In the genomic region with DNA sequence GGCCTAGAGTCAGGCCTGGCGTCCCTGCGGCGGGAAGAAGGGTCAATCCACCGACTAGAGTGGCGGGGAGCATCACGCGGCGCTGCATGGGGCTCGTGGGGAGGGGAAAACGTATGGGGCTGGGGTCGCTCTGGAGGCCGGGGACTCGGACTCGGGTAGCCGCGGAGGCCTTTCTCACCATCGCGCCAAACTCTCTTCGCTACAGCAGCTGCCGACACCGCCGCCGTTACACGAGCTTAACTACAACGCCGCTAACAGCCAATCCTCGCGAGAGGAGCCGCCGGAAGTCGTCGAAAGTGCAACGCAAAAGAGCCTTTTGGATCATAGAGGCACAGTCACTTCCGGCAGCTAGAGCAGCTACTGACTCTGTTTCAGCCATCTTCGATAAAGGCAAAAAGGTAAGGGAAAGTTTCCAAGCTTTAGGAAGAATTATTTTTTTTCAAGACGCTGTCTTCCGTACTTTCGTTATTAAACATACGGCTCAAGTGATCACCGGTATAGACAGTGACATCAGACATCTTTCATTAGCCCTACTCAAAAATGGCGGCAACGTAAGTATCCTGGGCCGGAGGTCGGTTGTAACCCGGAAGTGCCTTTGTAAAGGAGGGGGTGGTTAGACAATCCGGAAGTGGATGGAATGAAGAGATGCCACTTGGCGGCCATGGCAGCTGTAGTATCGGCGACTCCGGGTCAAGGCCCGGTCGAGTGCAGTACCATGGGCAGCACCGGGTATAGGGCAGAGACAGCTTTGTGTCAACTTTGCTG, we compare ENCODE assay signal across 8 cellular contexts. TPM values are rescaled to one million over a fixed set of nuclear protein-coding genes. Genes with fewer than 3 reads are reported as not detected.
DNase-seq lines count a peak whose midpoint lies in the region; ATAC-seq, FAIRE-seq and TF ChIP-seq lines count a peak whose summit lies in the region.

A gene (minus strand): TSS at position 247 of the 765 bp plus-strand sequence. CDS start 66 bp downstream, at position 181.
A gene with protein sequence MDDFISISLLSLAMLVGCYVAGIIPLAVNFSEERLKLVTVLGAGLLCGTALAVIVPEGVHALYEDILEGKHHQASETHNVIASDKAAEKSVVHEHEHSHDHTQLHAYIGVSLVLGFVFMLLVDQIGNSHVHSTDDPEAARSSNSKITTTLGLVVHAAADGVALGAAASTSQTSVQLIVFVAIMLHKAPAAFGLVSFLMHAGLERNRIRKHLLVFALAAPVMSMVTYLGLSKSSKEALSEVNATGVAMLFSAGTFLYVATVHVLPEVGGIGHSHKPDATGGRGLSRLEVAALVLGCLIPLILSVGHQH (plus strand): TSS at position 640 of the 765 bp plus-strand sequence. CDS start 678 bp downstream, outside the sequence.

- H3K79me2 ChIP-seq in OCI-LY7 (ENCODE audit: insufficient read depth, low read depth, low read length) (peaks cover 95% of the 10 kb centered on the region), endothelial cell of umbilical vein (ENCODE audit: control insufficient read depth, insufficient read depth, low read length) (peaks cover 87% of the 10 kb centered on the region)

- BruUV-seq in OCI-LY7 (replicated peaks; lab: Mats Ljungman, UMichigan) (no TSS peak), endothelial cell of umbilical vein (replicated peaks; lab: Mats Ljungman, UMichigan) (no TSS peak)

- H3K4me1 ChIP-seq in OCI-LY7 (ENCODE audit: insufficient read depth, low read length, poor library complexity, severe bottlenecking), result peaks cover 57% of the 10 kb centered on the region
- peaks cover 31% of the 10 kb centered on the region for H3K4me1 ChIP-seq in endothelial cell of umbilical vein (ENCODE audit: control insufficient read depth, extremely low read depth, insufficient read depth, low read length)

- TF ChIP-seq CTCF in D721Med (IDR thresholded peaks at IDR 0.05; ENCODE audit: insufficient read depth, missing control alignments) (no peak), OCI-LY7 (conservative IDR thresholded peaks at IDR 0.05; ENCODE audit: low read length) (no peak), endothelial cell of umbilical vein (IDR thresholded peaks at IDR 0.05; ENCODE audit: extremely low read depth in 1 of 2, insufficient read depth in 1 of 2, low read depth in 1 of 2, low read length in 2 of 2) (no peak)

- H3K9me1 ChIP-seq in endothelial cell of umbilical vein (replicated peaks; ENCODE audit: control insufficient read depth, extremely low read depth, insufficient read depth, low read length), result no peaks in the 10 kb centered on the region

- H3K27me3 ChIP-seq in endothelial cell of umbilical vein (ENCODE audit: control insufficient read depth in 2 of 2, insufficient read depth in 2 of 2, low read length in 2 of 2), result no peaks in the 10 kb centered on the region

- CTCF ChIA-PET in OCI-LY7 (lab: Charles Lee; ENCODE audit: unreplicated experiment), result no interaction called here
- CTCF ChIA-PET in endothelial cell of umbilical vein (lab: Charles Lee), result interaction anchor here (0.8 to 3.5 kb wide), 4 partner anchors 61 to 269 kb away, joined by 3 to 26 read pairs (median 4); no protein-coding TSS in a partner anchor

- H3K9me2 ChIP-seq in OCI-LY7 (ENCODE audit: insufficient read depth, low read length), result no peaks in the 10 kb centered on the region

- intact Hi-C loops in OCI-LY7 (cut with micrococcal nuclease; ENCODE audit: unreplicated experiment), result loop anchor here (1.0 to 5.0 kb wide), 4 partner anchors 44 to 245 kb away; a partner anchor contains a TSS
- intact Hi-C loops in endothelial cell of umbilical vein (cut with micrococcal nuclease), result loop anchor here (1.0 to 10.0 kb wide), 4 partner anchors 62 to 367 kb away; a partner anchor contains a TSS

- peaks cover 42% of the 10 kb centered on the region for H3K36me3 ChIP-seq in OCI-LY7 (ENCODE audit: insufficient read depth, low read length)
- H3K36me3 ChIP-seq in endothelial cell of umbilical vein (ENCODE audit: control insufficient read depth in 2 of 2, extremely low read depth in 1 of 2, insufficient read depth in 2 of 2, low read length in 2 of 2), result peaks cover 14 to 21% of the 10 kb centered on the region in 2 experiments

- POLR2A ChIA-PET in OCI-LY7 (lab: Charles Lee), result interaction anchor here (0.6 to 3.9 kb wide), 14 partner anchors 10 to 215 kb away, joined by 3 to 28 read pairs (median 3); no protein-coding TSS in a partner anchor
- POLR2A ChIA-PET in endothelial cell of umbilical vein (lab: Charles Lee), result interaction anchor here (1.0 to 1.2 kb wide), 2 partner anchors 61 to 207 kb away, joined by 3 to 4 read pairs; a partner anchor contains a TSS

- peak within 1 kb of the TSS; percentile 75 for H3K27ac ChIP-seq in OCI-LY7 (ENCODE audit: low read depth, low read length, poor library complexity, severe bottlenecking)
- peak within 1 kb of the TSS; percentile 92 for H3K27ac ChIP-seq in endothelial cell of umbilical vein (ENCODE audit: insufficient read depth, low read depth, low read length)

- H3K9me3 ChIP-seq in OCI-LY7 (ENCODE audit: low read length), result no peaks in the 10 kb centered on the region
- H3K9me3 ChIP-seq in endothelial cell of umbilical vein (replicated peaks; ENCODE audit: control insufficient read depth, insufficient read depth, low read length), result no peaks in the 10 kb centered on the region

- peak; percentile 84 for TF ChIP-seq POLR2A in endothelial cell of umbilical vein (IDR thresholded peaks at IDR 0.05; ENCODE audit: low read depth, low read length)

- H3K4me2 ChIP-seq in OCI-LY7 (ENCODE audit: low read length), result peak within 1 kb of the TSS; percentile 93
- peak within 1 kb of the TSS; percentile 95 for H3K4me2 ChIP-seq in endothelial cell of umbilical vein (ENCODE audit: insufficient read depth, low read length)

- H3K9ac ChIP-seq in endothelial cell of umbilical vein (replicated peaks; ENCODE audit: extremely low read depth, insufficient read depth, low read length), result peak within 1 kb of the TSS; percentile 91

- peak within 1 kb of the TSS; percentile 82 for H3K4me3 ChIP-seq in OCI-LY7 (ENCODE audit: low read depth, low read length, poor library complexity, severe bottlenecking)
- peak within 1 kb of the TSS; percentile 13 to 100 (median 84) for H3K4me3 ChIP-seq in endothelial cell of umbilical vein (replicated peaks in 1 of 3; ENCODE audit: insufficient read depth in 1 of 3, low read depth in 1 of 3, low read length in 3 of 3)

- H4K20me1 ChIP-seq in OCI-LY7 (ENCODE audit: insufficient read depth, low read length) (peaks cover 43% of the 10 kb centered on the region), endothelial cell of umbilical vein (replicated peaks; ENCODE audit: control insufficient read depth, extremely low read depth, insufficient read depth, low read length) (peaks cover 5% of the 10 kb centered on the region)

- FAIRE-seq in D721Med (lab: Jason Lieb, UNC) (no peak), endothelial cell of umbilical vein (lab: Jason Lieb, UNC) (peak; percentile 99)

- DNase-seq in D721Med (ENCODE audit: insufficient read length, low spot score), result peak; percentile 62
- DNase-seq in HuH-7.5 (ENCODE audit: low spot score), result peak; percentile 73
- DNase-seq in OCI-LY7 (ENCODE audit: low spot score), result peak; percentile 99
- peak; percentile 87 for DNase-seq in activated T-cell treated with anti-CD3 and anti-CD28 coated beads for 1 hour (ENCODE audit: low read depth)
- peak; percentile 98 for DNase-seq in endothelial cell of umbilical vein (ENCODE audit: low read depth, low spot score)
- DNase-seq in midbrain (lab: John Stamatoyannopoulos, UW), result peak; percentile 99
- peak; percentile 86 to 88 for DNase-seq in stimulated activated CD8-positive, alpha-beta memory T cell treated with anti-CD3 and anti-CD28 coated beads, Interleukin-2, amount 100 ng/mL, for 1 hour (ENCODE audit: low read depth in 2 of 2)

- dilution Hi-C loops in endothelial cell of umbilical vein (cut with MboI; ENCODE audit: extremely low pct_ligation_motif_present, low sequenced_read_pairs), result no loop called here

- H2AFZ ChIP-seq in OCI-LY7 (ENCODE audit: low read length) (peak within 1 kb of the TSS; percentile 48), endothelial cell of umbilical vein (ENCODE audit: low read depth, low read length) (peak within 1 kb of the TSS; percentile 44)

- ATAC-seq in GM21526 (IDR thresholded peaks at IDR 0.05; ENCODE audit: low FRiP score, unreplicated experiment), result peak; percentile 85

TF ChIP-seq in endothelial cell of umbilical vein, 7 proteins besides CTCF, POLR2A, EP300 and RAD21 (continues in another document):
- TF ChIP-seq FOS (IDR thresholded peaks at IDR 0.05; ENCODE audit: borderline replicate concordance, insufficient read depth, low read length), result no peak
- TF ChIP-seq, protein P1, sequence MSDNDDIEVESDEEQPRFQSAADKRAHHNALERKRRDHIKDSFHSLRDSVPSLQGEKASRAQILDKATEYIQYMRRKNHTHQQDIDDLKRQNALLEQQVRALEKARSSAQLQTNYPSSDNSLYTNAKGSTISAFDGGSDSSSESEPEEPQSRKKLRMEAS (IDR thresholded peaks at IDR 0.05; ENCODE audit: insufficient read depth, insufficient read length), result no peak
- peak; percentile 49 for TF ChIP-seq MYC (IDR thresholded peaks at IDR 0.05; ENCODE audit: low read depth, low read length)
- no peak for TF ChIP-seq JUN (IDR thresholded peaks at IDR 0.05; ENCODE audit: borderline replicate concordance, insufficient read depth, insufficient read length, low read depth)
- peak; percentile 64 for TF ChIP-seq POLR2AphosphoS5 (IDR thresholded peaks at IDR 0.05; ENCODE audit: insufficient read depth, low read depth, low read length)

RNA-seq across cellular contexts. Expression of the first gene that starts in this region (rescaled TPM):
- 204 and 435 TPM in 2 replicates for total RNA-seq in OCI-LY7 (2014; rRNA removed; shearing (Covaris generic))
- total RNA-seq in OCI-LY7 (2022) (498 and 512 TPM in 2 replicates), endothelial cell of umbilical vein (263 and 273 TPM in 2 replicates)
- 127 and 157 TPM in 2 replicates for polyA plus RNA-seq in endothelial cell of umbilical vein
- 144 and 156 TPM in 2 replicates for polyA plus RNA-seq in endothelial cell of umbilical vein (2011; cell fraction: cytosol; rRNA removed)
- 51.7 and 53.8 TPM in 2 replicates for polyA plus RNA-seq in endothelial cell of umbilical vein (2011; cell fraction: nucleus; rRNA removed)
- 192 and 238 TPM in 2 replicates for polyA plus RNA-seq in endothelial cell of umbilical vein (2012)
- polyA minus RNA-seq in endothelial cell of umbilical vein, result 71.9 and 111 TPM in 2 replicates
- polyA minus RNA-seq in endothelial cell of umbilical vein (2011; cell fraction: cytosol; rRNA and poly(A)+ RNA removed), result 140 TPM
- polyA minus RNA-seq in endothelial cell of umbilical vein (2011; cell fraction: nucleus; rRNA and poly(A)+ RNA removed), result 33.5 and 51.1 TPM in 2 replicates

RNA-seq across cellular contexts. Expression of the second gene that starts in this region (rescaled TPM):
- total RNA-seq in OCI-LY7 (2014; rRNA removed; shearing (Covaris generic)), result 70.4 and 86.5 TPM in 2 replicates
- total RNA-seq in OCI-LY7 (2022) (91.7 and 96.6 TPM in 2 replicates), endothelial cell of umbilical vein (52.1 and 55.2 TPM in 2 replicates)
- 39.8 and 40.8 TPM in 2 replicates for polyA plus RNA-seq in endothelial cell of umbilical vein
- 34.5 and 37.5 TPM in 2 replicates for polyA plus RNA-seq in endothelial cell of umbilical vein (2011; cell fraction: cytosol; rRNA removed)
- 34.1 and 42.7 TPM in 2 replicates for polyA plus RNA-seq in endothelial cell of umbilical vein (2011; cell fraction: nucleus; rRNA removed)
- 26.8 and 32.5 TPM in 2 replicates for polyA plus RNA-seq in endothelial cell of umbilical vein (2012)
- 147 and 153 TPM in 2 replicates for polyA minus RNA-seq in endothelial cell of umbilical vein
- 75.0 TPM for polyA minus RNA-seq in endothelial cell of umbilical vein (2011; cell fraction: cytosol; rRNA and poly(A)+ RNA removed)
- polyA minus RNA-seq in endothelial cell of umbilical vein (2011; cell fraction: nucleus; rRNA and poly(A)+ RNA removed), result 41.5 and 58.3 TPM in 2 replicates

Comparison
In these comparisons a context has a peak if more than half of its experiments do, and no peak if none do; other contexts are left out.
1. Peak in every context shown above with its lines: DNase-seq, ATAC-seq, H3K4me3 ChIP-seq and H3K27ac ChIP-seq.